Comparison of ENCODE assay signal across 8 cellular contexts in the genomic region with DNA sequence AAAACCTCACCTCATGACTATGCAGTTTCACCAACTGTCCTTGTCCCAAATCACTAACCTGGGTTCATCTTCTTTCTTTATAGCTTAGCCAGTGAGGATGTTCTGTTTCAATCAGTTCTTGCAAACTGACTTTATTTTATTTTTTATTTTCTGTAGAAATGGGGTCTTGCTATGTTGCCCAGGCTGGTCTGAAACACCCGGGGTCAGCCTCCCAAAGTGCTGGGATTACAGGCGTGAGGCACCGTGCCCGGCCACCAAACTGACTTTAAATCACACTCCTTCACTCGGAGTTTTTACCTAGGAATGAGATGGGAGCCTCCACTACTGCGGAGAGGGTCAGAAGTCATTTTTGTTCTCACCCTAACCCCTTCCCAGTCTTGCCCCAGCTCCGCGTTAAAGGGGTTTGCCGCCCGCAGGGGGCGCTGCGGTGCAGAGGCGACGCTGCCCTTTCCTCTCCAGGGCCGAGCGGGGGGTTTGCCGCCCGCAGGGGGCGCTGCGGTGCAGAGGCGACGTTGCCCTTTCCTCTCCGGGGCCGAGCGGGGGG. TPM values are rescaled to one million over a fixed set of nuclear protein-coding genes. Genes with fewer than 3 reads are reported as not detected.
A peak's percentile ranks its signal among the peaks of the same experiment; 100 is the strongest.
DNase-seq lines count a peak whose midpoint lies in the region; ATAC-seq and TF ChIP-seq lines count a peak whose summit lies in the region.

No MANE protein-coding gene starts in this region.

- peaks cover 2% of the 10 kb centered on the region for H3K4me1 ChIP-seq in CD4-positive, CD25-positive, alpha-beta regulatory T cell (ENCODE audit: control insufficient read depth, insufficient read depth, low read length, poor library complexity, severe bottlenecking)
- H3K4me1 ChIP-seq in neutrophil (ENCODE audit: control insufficient read depth in 1 of 2, insufficient read depth in 1 of 2, low read depth in 1 of 2, low read length in 1 of 2), result peaks cover 0 to 7% of the 10 kb centered on the region in 2 experiments

- no peak for ATAC-seq in CD4-positive, CD25-positive, alpha-beta regulatory T cell (ENCODE audit: low read depth in 2 of 2)
- ATAC-seq in GM19324 (IDR thresholded peaks at IDR 0.05; ENCODE audit: low FRiP score, unreplicated experiment) (no peak), HG02852 (IDR thresholded peaks at IDR 0.05; ENCODE audit: unreplicated experiment) (no peak)

- no peaks in the 10 kb centered on the region for H3K36me3 Mint-ChIP-seq in CD4-positive, CD25-positive, alpha-beta regulatory T cell

- H3K27ac Mint-ChIP-seq in CD4-positive, CD25-positive, alpha-beta regulatory T cell, result no peak overlapping the region

- H3K27me3 Mint-ChIP-seq in CD4-positive, CD25-positive, alpha-beta regulatory T cell, result peaks cover 19% of the 10 kb centered on the region

- peaks cover 15% of the 10 kb centered on the region for H3K27me3 ChIP-seq in CD4-positive, CD25-positive, alpha-beta regulatory T cell (ENCODE audit: control insufficient read depth, insufficient read depth, low read length)
- peaks cover 66% of the 10 kb centered on the region for H3K27me3 ChIP-seq in neutrophil

- H3K4me3 Mint-ChIP-seq in CD4-positive, CD25-positive, alpha-beta regulatory T cell, result no peak overlapping the region

- no peak for TF ChIP-seq POLR2A in NB4 (IDR thresholded peaks at IDR 0.05; ENCODE audit: extremely low read depth, insufficient read length)

- H3K27ac ChIP-seq in CD4-positive, CD25-positive, alpha-beta regulatory T cell (ENCODE audit: insufficient read depth, low read length, poor library complexity, severe bottlenecking), result no peak overlapping the region
- H3K27ac ChIP-seq in neutrophil, result no peak overlapping the region

- H3K9me3 ChIP-seq in CD4-positive, CD25-positive, alpha-beta regulatory T cell (ENCODE audit: control insufficient read depth in 2 of 2, low read length in 2 of 2), result no peaks in the 10 kb centered on the region
- no peaks in the 10 kb centered on the region for H3K9me3 ChIP-seq in neutrophil

- peak in 2 of 3 donors; percentile 7 to 34 for DNase-seq in CD4-positive, CD25-positive, alpha-beta regulatory T cell
- DNase-seq in NB4 (ENCODE audit: low read depth), result peak; percentile 48
- DNase-seq in activated T-helper 9 cell treated with anti-CD3 and anti-CD28 coated beads, Interleukin-2, amount 50 U/mL, for 16 hours (ENCODE audit: low read depth), result peak; percentile 50
- no peak for DNase-seq in GDM1 (lab: John Stamatoyannopoulos, UW)
- DNase-seq in AG08395 (ENCODE audit: low spot score), result no peak

- H3K4me3 ChIP-seq in CD4-positive, CD25-positive, alpha-beta regulatory T cell (ENCODE audit: low read depth, low read length), result no peak overlapping the region
- H3K4me3 ChIP-seq in NB4 (ENCODE audit: low read depth, low read length), result no peak overlapping the region
- H3K4me3 ChIP-seq in neutrophil (ENCODE audit: low read depth in 1 of 2, low read length in 1 of 2), result no peak overlapping the region

- TF ChIP-seq CTCF in NB4 (IDR thresholded peaks at IDR 0.05; ENCODE audit: low read depth, low read length), result peak; percentile 41
- peak; percentile 67 for TF ChIP-seq CTCF in neutrophil (IDR thresholded peaks at IDR 0.05)

- H3K4me1 Mint-ChIP-seq in CD4-positive, CD25-positive, alpha-beta regulatory T cell, result peaks cover 0 to 6% (median 3%) of the 10 kb centered on the region in 4 donors

- no peaks in the 10 kb centered on the region for H3K36me3 ChIP-seq in CD4-positive, CD25-positive, alpha-beta regulatory T cell (ENCODE audit: control insufficient read depth, insufficient read depth, low read length)
- H3K36me3 ChIP-seq in neutrophil, result no peaks in the 10 kb centered on the region

- H3K9me3 Mint-ChIP-seq in CD4-positive, CD25-positive, alpha-beta regulatory T cell, result no peaks in the 10 kb centered on the region

RNA-seq across cellular contexts. Expression of a gene that starts 7.0 kb away (rescaled TPM):
- total RNA-seq in CD4-positive, CD25-positive, alpha-beta regulatory T cell, result 0.39 TPM
- 1 to 10 TPM in 3 of 4 donors, under 1 TPM in 1; 0.06 to 2.1 (median 1.4) TPM for polyA plus RNA-seq in CD4-positive, CD25-positive, alpha-beta regulatory T cell

RNA-seq across cellular contexts. Expression of a gene that starts 51.3 kb away (rescaled TPM):
- total RNA-seq in CD4-positive, CD25-positive, alpha-beta regulatory T cell, result 5.6 TPM
- 1 to 10 TPM; 3.9 to 5.6 (median 4.9) TPM for polyA plus RNA-seq in CD4-positive, CD25-positive, alpha-beta regulatory T cell

Comparison
In these comparisons a context has a peak if more than half of its experiments do, and no peak if none do; other contexts are left out.
1. DNase-seq: peak in CD4-positive, CD25-positive, alpha-beta regulatory T cell (2 of 3), NB4 (single experiment) and activated T-helper 9 cell treated with anti-CD3 and anti-CD28 coated beads, Interleukin-2, amount 50 U/mL, for 16 hours (single experiment); none in GDM1 (single experiment) and AG08395 (single experiment).